ENCODE assay signal across 15 cellular contexts in the genomic region with DNA sequence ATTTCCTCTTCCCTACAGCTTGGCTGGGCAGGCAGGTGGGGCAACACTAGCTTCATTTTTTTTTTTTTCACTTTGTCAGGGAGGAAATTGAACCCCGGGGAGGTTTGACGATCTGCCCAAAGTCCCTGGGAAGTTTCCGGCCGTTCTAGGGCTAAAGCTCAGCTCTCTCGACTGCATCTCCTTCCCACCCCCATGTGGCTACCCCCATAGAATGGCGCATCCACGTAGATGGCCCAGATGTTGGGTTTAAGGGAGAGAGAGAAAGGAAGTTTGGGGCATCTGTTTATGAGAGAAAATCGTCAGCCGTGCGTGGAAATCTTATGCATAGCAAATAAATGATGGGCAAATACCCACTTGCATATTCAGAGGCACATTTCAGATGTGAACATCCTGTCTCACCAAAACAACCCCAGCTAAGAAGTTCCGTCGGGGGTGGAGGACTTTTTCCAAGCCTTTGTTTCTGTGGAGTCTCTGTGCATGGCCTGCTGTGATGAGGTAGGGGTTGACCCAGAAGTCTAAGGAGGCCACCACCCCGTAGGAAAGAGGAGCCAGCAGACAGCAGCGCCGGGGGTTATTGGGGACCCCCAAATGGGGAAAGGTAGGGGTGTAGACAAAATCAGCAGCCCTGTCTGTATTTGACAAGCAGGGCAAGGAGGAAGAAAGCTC. TPM values are rescaled to one million over a fixed set of nuclear protein-coding genes. Genes with fewer than 3 reads are reported as not detected.
DNase-seq lines count a peak whose midpoint lies in the region; ATAC-seq, FAIRE-seq and TF ChIP-seq lines count a peak whose summit lies in the region.
"Had no signal": no experiment of that assay in that cellular context is flagged by ENCODE, and none has a peak within 500 bp of the region (broad histone marks: within the 10 kb centered on the region; RNA-seq: fewer than 3 reads in every experiment).

No MANE protein-coding gene starts in this region.

- no peaks in the 10 kb centered on the region for H3K27me3 Mint-ChIP-seq in activated CD4-positive, alpha-beta T cell treated with anti-CD3 and anti-CD28 coated beads, Interleukin-2, amount 10 ng/mL, durations not matched to agents 7 days and 5 days
- no peaks in the 10 kb centered on the region for H3K27me3 Mint-ChIP-seq in activated naive CD8-positive, alpha-beta T cell treated with anti-CD3 and anti-CD28 coated beads, Interleukin-2, amount 50 U/mL, for 24 hours
- peaks cover 51% of the 10 kb centered on the region for H3K27me3 Mint-ChIP-seq in mesothelial cell of epicardium (ENCODE audit: low read depth)

- no peak overlapping the region for H2BK12ac ChIP-seq in mesenchymal stem cell (ENCODE audit: low read length in 2 of 2)

- no peak overlapping the region for H4K8ac ChIP-seq in mesenchymal stem cell (ENCODE audit: low read length)

- no peak for TF ChIP-seq POLR2A in GM12892 (IDR thresholded peaks at IDR 0.05; ENCODE audit: low read depth, low read length)

- H3K4me1 ChIP-seq in mesenchymal stem cell (ENCODE audit: control insufficient read depth, insufficient read depth, low read depth, low read length), result no peaks in the 10 kb centered on the region
- H3K4me1 ChIP-seq: esophagus muscularis mucosa had no signal

- ATAC-seq in activated naive CD8-positive, alpha-beta T cell treated with anti-CD3 and anti-CD28 coated beads, Interleukin-2, amount 50 U/mL, for 24 hours, result peak; percentile 62
- no peak for ATAC-seq in GM21360 (IDR thresholded peaks at IDR 0.05; ENCODE audit: unreplicated experiment)
- ATAC-seq: HCT116, SK-N-SH treated with all-trans-retinoic acid at 6 μM for 48 hours had no signal

- H2AK5ac ChIP-seq in mesenchymal stem cell (ENCODE audit: low read length, severe bottlenecking), result no peak overlapping the region

- no peaks in the 10 kb centered on the region for H3K79me1 ChIP-seq in mesenchymal stem cell (replicated peaks; ENCODE audit: low read length, poor library complexity, severe bottlenecking)

- H3K14ac ChIP-seq in mesenchymal stem cell (ENCODE audit: low read length in 2 of 2), result no peak overlapping the region

- no peak overlapping the region for H2BK120ac ChIP-seq in mesenchymal stem cell (ENCODE audit: low read depth, low read length)

- H2AFZ ChIP-seq in mesenchymal stem cell (ENCODE audit: low read depth, low read length), result no peak overlapping the region

- H3K4me3 Mint-ChIP-seq in activated CD4-positive, alpha-beta T cell treated with anti-CD3 and anti-CD28 coated beads, Interleukin-2, amount 10 ng/mL, durations not matched to agents 7 days and 5 days, result peak overlapping the region; percentile 65
- peak overlapping the region; percentile 78 for H3K4me3 Mint-ChIP-seq in activated naive CD8-positive, alpha-beta T cell treated with anti-CD3 and anti-CD28 coated beads, Interleukin-2, amount 50 U/mL, for 24 hours
- H3K4me3 Mint-ChIP-seq in mesothelial cell of epicardium, result no peak overlapping the region

- no peak overlapping the region for H3K23ac ChIP-seq in mesenchymal stem cell (ENCODE audit: low read length in 2 of 2)

- no peak for DNase-seq in GM12892 (ENCODE audit: insufficient read length)
- peak; percentile 37 for DNase-seq in activated CD4-positive, alpha-beta T cell treated with anti-CD3 and anti-CD28 coated beads, Interleukin-2, amount 10 ng/mL, durations not matched to agents 7 days and 5 days
- peak; percentile 53 for DNase-seq in activated naive CD8-positive, alpha-beta T cell treated with anti-CD3 and anti-CD28 coated beads, Interleukin-2, amount 50 U/mL, for 24 hours
- DNase-seq in stimulated activated CD4-positive, alpha-beta T cell treated with anti-CD3 and anti-CD28 coated beads, Interleukin-2, amount 100 ng/mL, for 4 hours (ENCODE audit: low read depth), result peak; percentile 56
- DNase-seq in UCSD-AML1 (lab: John Stamatoyannopoulos, UW; ENCODE audit: unreplicated experiment), result no peak
- DNase-seq in mesenchymal stem cell, result no peak
- DNase-seq in mesothelial cell of epicardium (ENCODE audit: low spot score in 2 of 2, unreplicated experiment in 2 of 2), result no peak
- DNase-seq: kidney had no signal

- no peak overlapping the region for H2BK15ac ChIP-seq in mesenchymal stem cell (ENCODE audit: low read depth, poor library complexity, severe bottlenecking)

- H4K91ac ChIP-seq in mesenchymal stem cell (ENCODE audit: low read length), result no peak overlapping the region

- H3K27ac Mint-ChIP-seq in activated CD4-positive, alpha-beta T cell treated with anti-CD3 and anti-CD28 coated beads, Interleukin-2, amount 10 ng/mL, durations not matched to agents 7 days and 5 days, result peak overlapping the region; percentile 96
- peak overlapping the region; percentile 91 for H3K27ac Mint-ChIP-seq in activated naive CD8-positive, alpha-beta T cell treated with anti-CD3 and anti-CD28 coated beads, Interleukin-2, amount 50 U/mL, for 24 hours
- H3K27ac Mint-ChIP-seq in mesothelial cell of epicardium, result no peak overlapping the region

- no peak overlapping the region for H2BK5ac ChIP-seq in mesenchymal stem cell (ENCODE audit: low read depth, low read length, poor library complexity, severe bottlenecking)

- H3K27me3 ChIP-seq in mesenchymal stem cell (ENCODE audit: control insufficient read depth in 1 of 2, insufficient read depth in 1 of 2, low read length in 2 of 2), result peaks cover 0 to 9% of the 10 kb centered on the region in 2 experiments

- H3K36me3 Mint-ChIP-seq in activated CD4-positive, alpha-beta T cell treated with anti-CD3 and anti-CD28 coated beads, Interleukin-2, amount 10 ng/mL, durations not matched to agents 7 days and 5 days (ENCODE audit: low read depth), result peaks cover 10% of the 10 kb centered on the region
- H3K36me3 Mint-ChIP-seq in activated naive CD8-positive, alpha-beta T cell treated with anti-CD3 and anti-CD28 coated beads, Interleukin-2, amount 50 U/mL, for 24 hours (ENCODE audit: low read depth), result peaks cover 11% of the 10 kb centered on the region
- H3K36me3 Mint-ChIP-seq in mesothelial cell of epicardium, result no peaks in the 10 kb centered on the region

- FAIRE-seq in GM12892 (lab: Jason Lieb, UNC), result peak; percentile 9
- FAIRE-seq: astrocyte, kidney had no signal

- peaks cover 59% of the 10 kb centered on the region for H3K4me1 Mint-ChIP-seq in activated CD4-positive, alpha-beta T cell treated with anti-CD3 and anti-CD28 coated beads, Interleukin-2, amount 10 ng/mL, durations not matched to agents 7 days and 5 days
- peaks cover 84% of the 10 kb centered on the region for H3K4me1 Mint-ChIP-seq in activated naive CD8-positive, alpha-beta T cell treated with anti-CD3 and anti-CD28 coated beads, Interleukin-2, amount 50 U/mL, for 24 hours
- no peaks in the 10 kb centered on the region for H3K4me1 Mint-ChIP-seq in mesothelial cell of epicardium

- H3K4me3 ChIP-seq in mesenchymal stem cell (ENCODE audit: insufficient read depth in 1 of 2, low read depth in 1 of 2, low read length in 2 of 2), result no peak overlapping the region
- H3K4me3 ChIP-seq: esophagus muscularis mucosa had no signal

- H3K4ac ChIP-seq in mesenchymal stem cell (ENCODE audit: low read depth in 1 of 2, low read length in 2 of 2), result no peak overlapping the region

- H3K9me3 Mint-ChIP-seq in activated CD4-positive, alpha-beta T cell treated with anti-CD3 and anti-CD28 coated beads, Interleukin-2, amount 10 ng/mL, durations not matched to agents 7 days and 5 days, result peaks cover 11% of the 10 kb centered on the region
- H3K9me3 Mint-ChIP-seq in activated naive CD8-positive, alpha-beta T cell treated with anti-CD3 and anti-CD28 coated beads, Interleukin-2, amount 50 U/mL, for 24 hours, result peaks cover 12% of the 10 kb centered on the region
- no peaks in the 10 kb centered on the region for H3K9me3 Mint-ChIP-seq in mesothelial cell of epicardium

- 87% methylated on average over 9 of the region's 15 CpGs for WGBS in mesenchymal stem cell

- POLR2A ChIA-PET in activated CD4-positive, alpha-beta T cell treated with anti-CD3 and anti-CD28 coated beads, Interleukin-2, amount 10 ng/mL, durations not matched to agents 7 days and 5 days (lab: Charles Lee), result interaction anchor here (1.1 kb wide), 1 partner anchor 22 kb away, joined by 3 read pairs; no protein-coding TSS in a partner anchor

- no peak overlapping the region for H3K4me2 ChIP-seq in mesenchymal stem cell (ENCODE audit: low read length, poor library complexity, severe bottlenecking)

- H3K9ac ChIP-seq in mesenchymal stem cell (ENCODE audit: low read length), result no peak overlapping the region

- CTCF ChIA-PET in activated CD4-positive, alpha-beta T cell treated with anti-CD3 and anti-CD28 coated beads, Interleukin-2, amount 10 ng/mL, durations not matched to agents 7 days and 5 days (lab: Charles Lee), result interaction anchor here (0.8 to 2.0 kb wide), 8 partner anchors 10 to 99 kb away, joined by 3 to 7 read pairs (median 4); a partner anchor contains a TSS

- no peak for TF ChIP-seq CTCF in mesothelial cell of epicardium (IDR thresholded peaks at IDR 0.05; ENCODE audit: unreplicated experiment)

- no peaks in the 10 kb centered on the region for H3K9me3 ChIP-seq in mesenchymal stem cell (ENCODE audit: control insufficient read depth, low read length)

- H3K18ac ChIP-seq in mesenchymal stem cell (ENCODE audit: low read depth in 1 of 2, low read length in 2 of 2), result no peak overlapping the region

- no peak overlapping the region for H3K27ac ChIP-seq in mesenchymal stem cell (ENCODE audit: low read length, poor library complexity, severe bottlenecking)
- H3K27ac ChIP-seq: esophagus muscularis mucosa had no signal

- H3K36me3 ChIP-seq in mesenchymal stem cell (ENCODE audit: control insufficient read depth in 1 of 2, insufficient read depth in 2 of 2, low read depth in 1 of 2, low read length in 2 of 2), result no peaks in the 10 kb centered on the region
- H3K36me3 ChIP-seq: esophagus muscularis mucosa had no signal

RNA-seq across cellular contexts. Expression of a gene that starts 40.5 kb away (rescaled TPM):
- 0.11 TPM for polyA plus RNA-seq in GM12892 (2012; ENCODE audit: missing spikeins)
- total RNA-seq in activated CD4-positive, alpha-beta T cell treated with anti-CD3 and anti-CD28 coated beads, Interleukin-2, amount 10 ng/mL, durations not matched to agents 7 days and 5 days, result 10 to 100 TPM; 10.3 to 10.4 TPM
- polyA plus RNA-seq in mesenchymal stem cell (2013, experiment 1 of 2), result not detected
- not detected for polyA plus RNA-seq in mesenchymal stem cell (2013, experiment 2 of 2)
- total RNA-seq in mesothelial cell of epicardium, result 0.02 to 0.05 TPM (median 0.02 TPM) in 3 replicates
- total RNA-seq: astrocyte, MCF 10A, osteocyte had no signal

Comparison
In these comparisons a context has a peak if more than half of its experiments do, and no peak if none do; other contexts are left out.
1. DNase-seq: peak in activated CD4-positive, alpha-beta T cell treated with anti-CD3 and anti-CD28 coated beads, Interleukin-2, amount 10 ng/mL, durations not matched to agents 7 days and 5 days (single experiment), activated naive CD8-positive, alpha-beta T cell treated with anti-CD3 and anti-CD28 coated beads, Interleukin-2, amount 50 U/mL, for 24 hours (single experiment) and stimulated activated CD4-positive, alpha-beta T cell treated with anti-CD3 and anti-CD28 coated beads, Interleukin-2, amount 100 ng/mL, for 4 hours (single experiment); none in GM12892 (single experiment), UCSD-AML1 (single experiment), mesenchymal stem cell (single experiment) and mesothelial cell of epicardium (0 of 2).
2. RNA of a gene that starts 40.5 kb away (total RNA-seq): 10.3 to 10.4 TPM in activated CD4-positive, alpha-beta T cell treated with anti-CD3 and anti-CD28 coated beads, Interleukin-2, amount 10 ng/mL, durations not matched to agents 7 days and 5 days; 0.02 to 0.05 TPM in mesothelial cell of epicardium; every median in the first group is over 10 times any median in the second.